1 cellular context compared by ENCODE assay signal in genomic region chr11:66001941-66002647, GRCh38.
TF ChIP-seq lines count a peak whose summit lies in the region.

BANF1 (plus strand) TSS chr11:66002503; CDS start chr11:66003251, 748 bp downstream.
EIF1AD (minus strand) TSS chr11:66002157; CDS start chr11:66000389, 1,768 bp downstream.

TF ChIP-seq in HepG2, 621 proteins besides CTCF, POLR2A, EP300 and RAD21 (continued from another document and continues in another):
- peak; percentile 89; the same call in 1 of the 2 replicates for TF ChIP-seq THAP9 (CRISPR knock-in tag; IDR thresholded peaks at IDR 0.05; ENCODE audit: borderline replicate concordance)
- 0 out of 2 replicates have a peak, but pooled peaks have one; percentile 63 for TF ChIP-seq TSC22D2 (CRISPR knock-in tag; IDR thresholded peaks at IDR 0.05; ENCODE audit: borderline replicate concordance)
- TF ChIP-seq ZBTB49 (CRISPR knock-in tag; IDR thresholded peaks at IDR 0.05; ENCODE audit: borderline replicate concordance) = no peak
- peak; percentile 76 for TF ChIP-seq SP4 (CRISPR knock-in tag; IDR thresholded peaks at IDR 0.05)
- TF ChIP-seq ZNF704 (CRISPR knock-in tag; IDR thresholded peaks at IDR 0.05; ENCODE audit: borderline replicate concordance) = peak; percentile 80
- no peak; the same call in 1 of the 2 replicates for TF ChIP-seq SAFB2 (CRISPR knock-in tag; IDR thresholded peaks at IDR 0.05; ENCODE audit: borderline replicate concordance, low read depth)
- TF ChIP-seq ZNF891 (CRISPR knock-in tag; IDR thresholded peaks at IDR 0.05) = no peak; the same call in 1 of the 2 replicates
- TF ChIP-seq ZBTB34 (CRISPR knock-in tag; IDR thresholded peaks at IDR 0.05) = no peak
- TF ChIP-seq ZNF580 (CRISPR knock-in tag; IDR thresholded peaks at IDR 0.05; ENCODE audit: borderline replicate concordance, low read depth) = peak; percentile 89; the same call in 1 of the 2 replicates
- TF ChIP-seq KDM5A (IDR thresholded peaks at IDR 0.05; ENCODE audit: borderline replicate concordance, low read length) = peak; percentile 99
- TF ChIP-seq UBTF (CRISPR knock-in tag; IDR thresholded peaks at IDR 0.05) = peak; percentile 92
- peak; percentile 74; the same call in 1 of the 2 replicates for TF ChIP-seq GLI4 (CRISPR knock-in tag; IDR thresholded peaks at IDR 0.05; ENCODE audit: borderline replicate concordance)
- no peak for TF ChIP-seq PRDM10 (CRISPR knock-in tag; IDR thresholded peaks at IDR 0.05; ENCODE audit: low read depth)
- no peak for TF ChIP-seq IRF1 (CRISPR knock-in tag; IDR thresholded peaks at IDR 0.05; ENCODE audit: low read depth)
- no peak for TF ChIP-seq SATB2 (CRISPR knock-in tag; IDR thresholded peaks at IDR 0.05)
- no peak; the same call in 1 of the 2 replicates for TF ChIP-seq ZNF430 (CRISPR knock-in tag; IDR thresholded peaks at IDR 0.05)
- TF ChIP-seq ZBTB25 (CRISPR knock-in tag; IDR thresholded peaks at IDR 0.05) = 0 out of 2 replicates have a peak, but pooled peaks have one; percentile 78
- TF ChIP-seq CHCHD3 (CRISPR knock-in tag; IDR thresholded peaks at IDR 0.05) = no peak
- TF ChIP-seq CCDC6 (CRISPR knock-in tag; IDR thresholded peaks at IDR 0.05) = no peak; the same call in 1 of the 2 replicates
- peak; percentile 66; the same call in 1 of the 2 replicates for TF ChIP-seq FUBP1 (CRISPR knock-in tag; IDR thresholded peaks at IDR 0.05; ENCODE audit: borderline replicate concordance)
- TF ChIP-seq SSRP1 (CRISPR knock-in tag; IDR thresholded peaks at IDR 0.05) = no peak
- TF ChIP-seq PRMT3 (CRISPR knock-in tag; IDR thresholded peaks at IDR 0.05; ENCODE audit: borderline replicate concordance, low read depth) = no peak
- peak; percentile 61 for TF ChIP-seq NR2F6 (IDR thresholded peaks at IDR 0.05)
- peak; percentile 58; the same call in 1 of the 2 replicates for TF ChIP-seq NR2F6 (CRISPR knock-in tag; IDR thresholded peaks at IDR 0.05)
- peak; percentile 19; the same call in 1 of the 2 replicates for TF ChIP-seq PBX2 (CRISPR knock-in tag; IDR thresholded peaks at IDR 0.05)
